ENCODE assay signal across 9 cellular contexts in the genomic region with DNA sequence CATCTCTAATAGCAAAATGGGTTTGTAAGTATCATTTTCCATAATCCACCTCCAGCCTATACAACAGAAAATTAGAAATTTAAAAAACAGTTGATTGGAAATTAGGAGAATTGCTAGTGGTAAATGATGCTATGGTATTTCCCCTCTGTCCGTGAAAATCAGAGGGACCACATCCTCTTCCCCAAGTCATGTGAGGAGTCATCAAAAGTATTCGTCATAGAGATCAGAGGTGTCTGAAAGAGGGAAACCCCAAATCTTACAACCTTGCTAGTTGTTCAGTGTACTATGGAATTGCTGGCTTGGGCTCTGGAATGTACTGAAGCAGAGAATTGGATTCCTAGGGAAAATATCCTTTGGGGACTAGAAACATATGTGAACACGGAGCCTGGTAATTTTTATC.
"Had no signal": no experiment of that assay in that cellular context is flagged by ENCODE, and none has a peak within 500 bp of the region (broad histone marks: within the 10 kb centered on the region; RNA-seq: fewer than 3 reads in every experiment).

No MANE protein-coding gene starts in this region.

- H3K9me3 ChIP-seq: HAP-1 had no signal

- DNase-seq: GM23248, GOT3, H7, H9, HCEC 1CT, HFFc6 had no signal

- H3K36me3 ChIP-seq: HAP-1 had no signal

- H3K4me1 Mint-ChIP-seq: GM23338, H9 had no signal

- H3K4me2 ChIP-seq: GM23338 had no signal

- H3K27ac Mint-ChIP-seq: GM23338, H9, HFFc6 had no signal

- H3K27ac ChIP-seq: GM23248 had no signal

- H3K9ac ChIP-seq: GM23248 had no signal

- H3K9me3 Mint-ChIP-seq: H9, HFFc6 had no signal

- H3K4me1 ChIP-seq: HAP-1 had no signal

- ATAC-seq: GM23338, HCT116 had no signal

- H3K4me3 ChIP-seq: GM23248, GM23338, HAP-1 had no signal

- H2AFZ ChIP-seq: GM23248, GM23338 had no signal

- H3K4me3 Mint-ChIP-seq: GM23338, H9, HFFc6 had no signal
